Comparison of ENCODE assay signal across 7 cellular contexts in genomic region chr17:82003411-82004381, GRCh38. TPM values are rescaled to one million over a fixed set of nuclear protein-coding genes. Genes with fewer than 3 reads are reported as not detected.
DNase-seq lines count a peak whose midpoint lies in the region; ATAC-seq and TF ChIP-seq lines count a peak whose summit lies in the region.
"Had no signal": no experiment of that assay in that cellular context is flagged by ENCODE, and none has a peak within 500 bp of the region (broad histone marks: within the 10 kb centered on the region; RNA-seq: fewer than 3 reads in every experiment).

No MANE protein-coding gene starts in this region.

- H3K9me2 ChIP-seq in GM23338 (ENCODE audit: insufficient read depth), result no peaks in the 10 kb centered on the region

- DNase-seq in GM23338 (ENCODE audit: low spot score) (no peak), astrocyte of the hippocampus (ENCODE audit: low read depth, low spot score) (peak; percentile 98), omental fat pad (ENCODE audit: low spot score) (peak; percentile 62), CD14-positive monocyte (ENCODE audit: low spot score) (no peak)
- no peak for DNase-seq in activated naive CD4-positive, alpha-beta T cell treated with anti-CD3 and anti-CD28 coated beads, Interleukin-2, amount 50 U/mL, for 16 hours

- H3K4me2 ChIP-seq in GM23338, result no peak overlapping the region

- ATAC-seq in GM23338 (peak; percentile 19), omental fat pad (ENCODE audit: low FRiP score) (peak; percentile 90), HG02870 (IDR thresholded peaks at IDR 0.05; ENCODE audit: unreplicated experiment) (no peak)

- 0 out of 2 replicates have a peak, but pooled peaks cover 4% of the 10 kb centered on the region for H4K20me1 ChIP-seq in GM23338 (replicated peaks; ENCODE audit: insufficient read depth)

- no peaks in the 10 kb centered on the region for H3K4me1 ChIP-seq in GM23338 (ENCODE audit: insufficient read depth)
- H3K4me1 ChIP-seq: HAP-1 had no signal

- no peaks in the 10 kb centered on the region for H3K79me2 ChIP-seq in GM23338 (replicated peaks; ENCODE audit: insufficient read depth)

- peaks cover 14% of the 10 kb centered on the region for H3K27me3 Mint-ChIP-seq in GM23338 (ENCODE audit: insufficient read depth, low read depth, poor library complexity)
- peaks cover 0 to 3% (median 2%) of the 10 kb centered on the region in 3 donors for H3K27me3 Mint-ChIP-seq in CD14-positive monocyte (ENCODE audit: low read depth in 3 of 3)

- no peaks in the 10 kb centered on the region for H3K9me3 Mint-ChIP-seq in GM23338
- no peaks in the 10 kb centered on the region for H3K9me3 Mint-ChIP-seq in CD14-positive monocyte

- no peaks in the 10 kb centered on the region for H3K36me3 ChIP-seq in GM23338 (ENCODE audit: insufficient read depth)
- H3K36me3 ChIP-seq: HAP-1 had no signal

- 0 out of 2 replicates have a peak, but pooled peaks cover 2% of the 10 kb centered on the region for H3F3A ChIP-seq in GM23338 (replicated peaks; ENCODE audit: low read depth)

- H3K27ac Mint-ChIP-seq in GM23338 (no peak overlapping the region), CD14-positive monocyte (no peak overlapping the region)

- TF ChIP-seq CTCF in GM23338 (conservative IDR thresholded peaks at IDR 0.05; ENCODE audit: low read depth in 2 of 2), result peak in 1 of 2 experiments; percentile 40; a peak in 2 of 4 replicates
- TF ChIP-seq CTCF in omental fat pad (IDR thresholded peaks at IDR 0.05), result no peak
- TF ChIP-seq CTCF in CD14-positive monocyte (IDR thresholded peaks at IDR 0.05), result no peak

- no peak overlapping the region for H2AFZ ChIP-seq in GM23338

- intact Hi-C loops in CD14-positive monocyte (cut with micrococcal nuclease), result no loop called here

- H3K36me3 Mint-ChIP-seq in GM23338 (ENCODE audit: low read depth) (no peaks in the 10 kb centered on the region), CD14-positive monocyte (peaks cover 0 to 13% of the 10 kb centered on the region in 2 donors)

- no peak overlapping the region for H3K27ac ChIP-seq in GM23338 (ENCODE audit: low read depth)

- H3K4me1 Mint-ChIP-seq in GM23338 (no peaks in the 10 kb centered on the region), CD14-positive monocyte (no peaks in the 10 kb centered on the region)

- H3K4me3 ChIP-seq in GM23338, result no peak overlapping the region
- H3K4me3 ChIP-seq: HAP-1 had no signal

- H3K4me3 Mint-ChIP-seq in GM23338 (no peak overlapping the region), CD14-positive monocyte (no peak overlapping the region)

- H3K27me3 ChIP-seq in GM23338 (ENCODE audit: insufficient read depth), result no peaks in the 10 kb centered on the region

TF ChIP-seq in GM23338, 12 proteins besides CTCF, POLR2A, EP300 and RAD21 (continues in another document):
- TF ChIP-seq REST (IDR thresholded peaks at IDR 0.05; ENCODE audit: unreplicated experiment), result no peak
- no peak for TF ChIP-seq ETS1 (IDR thresholded peaks at IDR 0.05)
- no peak for TF ChIP-seq STAT1 (IDR thresholded peaks at IDR 0.05; ENCODE audit: unreplicated experiment)
- no peak for TF ChIP-seq ZNF114 (CRISPR knock-in tag; IDR thresholded peaks at IDR 0.05)
- no peak for TF ChIP-seq EZH2phosphoT487 (IDR thresholded peaks at IDR 0.05; ENCODE audit: unreplicated experiment)
- TF ChIP-seq ZNF331 (CRISPR knock-in tag; IDR thresholded peaks at IDR 0.05; ENCODE audit: low read depth), result no peak
- TF ChIP-seq JUNB (IDR thresholded peaks at IDR 0.05; ENCODE audit: unreplicated experiment), result no peak
- TF ChIP-seq CREB1 (CRISPR knock-in tag; IDR thresholded peaks at IDR 0.05; ENCODE audit: low read depth), result no peak
- no peak for TF ChIP-seq EZH2 (IDR thresholded peaks at IDR 0.05; ENCODE audit: low read depth, unreplicated experiment)
- TF ChIP-seq NANOG (IDR thresholded peaks at IDR 0.05; ENCODE audit: borderline replicate concordance), result no peak
- TF ChIP-seq POLR2AphosphoS5 (IDR thresholded peaks at IDR 0.05; ENCODE audit: low read depth), result no peak

RNA-seq across cellular contexts. Expression of gene CENPX, which starts 19.0 kb away (rescaled TPM):
- total RNA-seq in GM23338 (2014; rRNA removed; shearing (Covaris generic)), result 114 and 127 TPM in 2 replicates
- polyA plus RNA-seq in GM23338 (2016; fragmentation: Nextera tagmentation; extraction: Ambion mirVana) (157 and 172 TPM in 2 replicates), CD14-positive monocyte (10 to 100 TPM; 47.7 to 57.0 TPM)
- total RNA-seq in omental fat pad, result 10 to 100 TPM; 41.1 to 77.2 (median 59.8) TPM

RNA-seq across cellular contexts. Expression of gene LRRC45, which starts 19.4 kb away (rescaled TPM):
- 40.7 and 41.6 TPM in 2 replicates for total RNA-seq in GM23338 (2014; rRNA removed; shearing (Covaris generic))
- polyA plus RNA-seq in GM23338 (2016; fragmentation: Nextera tagmentation; extraction: Ambion mirVana) (16.1 and 17.6 TPM in 2 replicates), CD14-positive monocyte (1 to 10 TPM; 2.6 to 3.4 TPM)
- 10 to 100 TPM in 1 of 4 donors, 1 to 10 TPM in 3; 4.7 to 12.3 (median 5.6) TPM for total RNA-seq in omental fat pad

RNA-seq across cellular contexts. Expression of gene ASPSCR1, which starts 26.3 kb away (rescaled TPM):
- 40.4 and 46.9 TPM in 2 replicates for total RNA-seq in GM23338 (2014; rRNA removed; shearing (Covaris generic))
- polyA plus RNA-seq in GM23338 (2016; fragmentation: Nextera tagmentation; extraction: Ambion mirVana) (44.2 and 47.5 TPM in 2 replicates), CD14-positive monocyte (10 to 100 TPM; 25.5 to 25.6 TPM)
- 10 to 100 TPM; 12.6 to 24.3 (median 15.1) TPM for total RNA-seq in omental fat pad

RNA-seq across cellular contexts. Expression of gene RAC3, which starts 27.8 kb away (rescaled TPM):
- total RNA-seq in GM23338 (2014; rRNA removed; shearing (Covaris generic)), result 211 and 293 TPM in 2 replicates
- polyA plus RNA-seq in GM23338 (2016; fragmentation: Nextera tagmentation; extraction: Ambion mirVana), result 31.5 and 35.6 TPM in 2 replicates
- total RNA-seq in omental fat pad, result 10 to 100 TPM in 3 of 4 donors, 1 to 10 TPM in 1; 7.9 to 25.1 (median 12.0) TPM
- not detected for polyA plus RNA-seq in CD14-positive monocyte

RNA-seq across cellular contexts. Expression of gene DCXR, which starts 33.8 kb away (rescaled TPM):
- 84.8 and 86.9 TPM in 2 replicates for total RNA-seq in GM23338 (2014; rRNA removed; shearing (Covaris generic))
- polyA plus RNA-seq in GM23338 (2016; fragmentation: Nextera tagmentation; extraction: Ambion mirVana) (137 and 147 TPM in 2 replicates), CD14-positive monocyte (10 to 100 TPM; 88.8 to 90.3 TPM)
- 100 to 1,000 TPM; 190 to 327 (median 225) TPM for total RNA-seq in omental fat pad

Comparison
In these comparisons a context has a peak if more than half of its experiments do, and no peak if none do; other contexts are left out.
1. DNase-seq: peak in astrocyte of the hippocampus (single experiment) and omental fat pad (single experiment); none in GM23338 (single experiment), CD14-positive monocyte (single experiment) and activated naive CD4-positive, alpha-beta T cell treated with anti-CD3 and anti-CD28 coated beads, Interleukin-2, amount 50 U/mL, for 16 hours (single experiment).